In the genomic region with DNA sequence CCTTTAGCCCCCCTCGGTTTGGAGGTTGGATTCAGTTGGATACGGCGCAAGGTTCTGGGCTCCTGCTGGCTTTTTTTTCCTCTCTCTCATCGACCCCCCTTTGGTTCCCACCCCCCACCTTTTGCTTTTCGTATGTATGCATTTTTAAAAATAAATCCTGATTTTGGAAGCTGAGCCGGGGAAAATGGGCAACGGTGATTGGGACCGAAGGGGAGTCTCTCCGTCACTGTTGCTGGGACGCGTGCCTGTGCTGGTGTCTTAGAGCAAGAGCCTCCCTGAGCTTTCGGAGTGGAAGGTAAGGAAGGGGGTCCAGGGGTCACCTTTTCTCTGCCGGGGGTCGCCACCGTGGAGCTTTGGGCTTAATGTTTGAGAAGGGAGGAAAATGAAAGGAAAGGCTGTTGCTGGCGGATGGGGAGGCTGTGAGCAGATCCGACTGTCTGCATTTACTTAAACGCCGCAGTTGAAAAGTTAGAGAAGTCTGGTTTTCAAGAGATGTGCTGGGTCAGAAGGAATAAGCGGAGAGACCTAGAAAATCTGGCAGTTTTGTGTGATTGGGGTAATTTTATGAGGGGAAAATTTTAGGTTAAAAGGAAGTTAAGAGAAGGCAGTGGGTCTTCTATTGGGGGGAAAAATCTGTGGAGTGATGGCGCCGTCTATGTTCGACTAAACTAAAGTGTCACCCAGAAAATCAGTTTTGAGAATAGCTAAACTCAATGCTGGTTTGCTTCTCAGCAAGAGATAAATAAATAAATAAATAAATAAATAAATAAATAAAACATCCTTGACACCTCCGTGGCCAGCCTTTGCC, we compare ENCODE assay signal across 8 cellular contexts. TPM values are rescaled to one million over a fixed set of nuclear protein-coding genes. Genes with fewer than 3 reads are reported as not detected.
DNase-seq lines count a peak whose midpoint lies in the region; ATAC-seq and TF ChIP-seq lines count a peak whose summit lies in the region.

No MANE protein-coding gene starts in this region.

- WGBS in ectodermal cell, 2 experiments: 1 to 2% methylated on average over 19 to 23 of the region's 24 CpGs

- peaks cover 55% of the 10 kb centered on the region for H3K27me3 Mint-ChIP-seq in activated CD4-positive, alpha-beta T cell treated with anti-CD3 and anti-CD28 coated beads for 36 hours

- no peaks in the 10 kb centered on the region for H4K20me1 ChIP-seq in PC-9 (ENCODE audit: insufficient read depth)

- H3K36me3 ChIP-seq in PC-9 (ENCODE audit: low read depth): no peaks in the 10 kb centered on the region
- no peaks in the 10 kb centered on the region for H3K36me3 ChIP-seq in ectodermal cell (ENCODE audit: control insufficient read depth, insufficient read depth, low read length)
- H3K36me3 ChIP-seq in muscle layer of colon (ENCODE audit: insufficient read depth, low read length): no peaks in the 10 kb centered on the region

- ATAC-seq in activated CD4-positive, alpha-beta T cell treated with anti-CD3 and anti-CD28 coated beads for 36 hours: no peak
- ATAC-seq in HG03571 (IDR thresholded peaks at IDR 0.05; ENCODE audit: unreplicated experiment): no peak
- ATAC-seq in GM21786 (IDR thresholded peaks at IDR 0.05; ENCODE audit: unreplicated experiment): no peak
- no peak for ATAC-seq in HG02885 (IDR thresholded peaks at IDR 0.05; ENCODE audit: poor library complexity, unreplicated experiment)

- H3K4me1 ChIP-seq in PC-9 (replicated peaks; ENCODE audit: insufficient read depth) (no peaks in the 10 kb centered on the region), ectodermal cell (ENCODE audit: control insufficient read depth, insufficient read depth, low read length) (peaks cover 20% of the 10 kb centered on the region), muscle layer of colon (ENCODE audit: insufficient read depth, low read length) (no peaks in the 10 kb centered on the region)

- no peak overlapping the region for H3K9ac ChIP-seq in muscle layer of colon (ENCODE audit: low read length)

- no peaks in the 10 kb centered on the region for H3K9me3 Mint-ChIP-seq in activated CD4-positive, alpha-beta T cell treated with anti-CD3 and anti-CD28 coated beads for 36 hours (ENCODE audit: low read depth)

- peak overlapping the region; percentile 70 for H3K4me3 Mint-ChIP-seq in activated CD4-positive, alpha-beta T cell treated with anti-CD3 and anti-CD28 coated beads for 36 hours

- TF ChIP-seq CTCF in PC-9 (conservative IDR thresholded peaks at IDR 0.05): no peak

- peak; percentile 12 for DNase-seq in activated CD4-positive, alpha-beta T cell treated with anti-CD3 and anti-CD28 coated beads for 36 hours
- no peak for DNase-seq in activated CD4-positive, alpha-beta T cell treated with anti-CD3 and anti-CD28 coated beads, Interleukin-2, amount 50 U/mL, for 1 hour
- DNase-seq in PC-9: no peak

- BruUV-seq in PC-9 (replicated peaks; lab: Mats Ljungman, UMichigan): no TSS peak

- POLR2A ChIA-PET in activated CD4-positive, alpha-beta T cell treated with anti-CD3 and anti-CD28 coated beads for 36 hours (lab: Charles Lee): no interaction called here
- POLR2A ChIA-PET in PC-9 (lab: Charles Lee; ENCODE audit: unreplicated experiment): no interaction called here

- no peaks in the 10 kb centered on the region for H3K36me3 Mint-ChIP-seq in activated CD4-positive, alpha-beta T cell treated with anti-CD3 and anti-CD28 coated beads for 36 hours (ENCODE audit: low read depth)

- H3K27me3 ChIP-seq in PC-9 (ENCODE audit: insufficient read depth, low read depth) (peaks cover 15% of the 10 kb centered on the region; the same call in 1 of the 2 replicates), ectodermal cell (ENCODE audit: control insufficient read depth, insufficient read depth, low read length, poor library complexity, severe bottlenecking) (peaks cover 88% of the 10 kb centered on the region), muscle layer of colon (ENCODE audit: control insufficient read depth in 1 of 2, insufficient read depth in 2 of 2, low read length in 2 of 2) (peaks cover 0 to 10% of the 10 kb centered on the region in 2 donors)

- H3K27ac Mint-ChIP-seq in activated CD4-positive, alpha-beta T cell treated with anti-CD3 and anti-CD28 coated beads for 36 hours: no peak overlapping the region

- 0 out of 2 replicates have a peak overlapping the region, but pooled peaks have one; percentile 46 for H3K4me2 ChIP-seq in PC-9

- H3K79me2 ChIP-seq in PC-9 (ENCODE audit: low read depth): no peaks in the 10 kb centered on the region

- peaks cover 20% of the 10 kb centered on the region for H3K4me1 Mint-ChIP-seq in activated CD4-positive, alpha-beta T cell treated with anti-CD3 and anti-CD28 coated beads for 36 hours

- H3K4me3 ChIP-seq in PC-9 (no peak overlapping the region), ectodermal cell (ENCODE audit: insufficient read depth, low read depth, low read length) (peak overlapping the region; percentile 66), muscle layer of colon (ENCODE audit: low read depth in 1 of 2, low read length in 2 of 2) (peak overlapping the region; percentile 48 to 62)

- no peak overlapping the region for H3K27ac ChIP-seq in PC-9
- no peak overlapping the region for H3K27ac ChIP-seq in ectodermal cell (ENCODE audit: insufficient read depth, low read depth, low read length, poor library complexity, severe bottlenecking)
- peak overlapping the region; percentile 13 for H3K27ac ChIP-seq in muscle layer of colon (ENCODE audit: low read depth, low read length)

- H3K9me3 ChIP-seq in PC-9 (ENCODE audit: insufficient read depth, low read depth): no peaks in the 10 kb centered on the region
- H3K9me3 ChIP-seq in ectodermal cell (ENCODE audit: control insufficient read depth, low read length): no peaks in the 10 kb centered on the region
- no peaks in the 10 kb centered on the region for H3K9me3 ChIP-seq in muscle layer of colon (ENCODE audit: low read length)

- no peaks in the 10 kb centered on the region for H3K9me2 ChIP-seq in PC-9 (ENCODE audit: insufficient read depth)

- CTCF ChIA-PET in activated CD4-positive, alpha-beta T cell treated with anti-CD3 and anti-CD28 coated beads for 36 hours (lab: Charles Lee): interaction anchor here (0.8 to 1.0 kb wide), 2 partner anchors 323 to 1210 kb away, joined by 3 read pairs; no protein-coding TSS in a partner anchor
- CTCF ChIA-PET in PC-9 (lab: Charles Lee): interaction anchor here (0.7 kb wide), 1 partner anchor 1474 kb away, joined by 3 read pairs; no protein-coding TSS in a partner anchor

- intact Hi-C loops in activated CD4-positive, alpha-beta T cell treated with anti-CD3 and anti-CD28 coated beads for 36 hours (cut with DNase I, micrococcal nuclease): loop anchor here in 1 of 2 experiments (5.0 kb wide), 2 partner anchors 331 to 1096 kb away; no protein-coding TSS in a partner anchor
- intact Hi-C loops in PC-9 (cut with micrococcal nuclease; ENCODE audit: unreplicated experiment): loop anchor here (5.0 kb wide), 1 partner anchor 1569 kb away; no protein-coding TSS in a partner anchor

- no peak overlapping the region for H2AFZ ChIP-seq in PC-9

- no peaks in the 10 kb centered on the region for H3F3A ChIP-seq in PC-9 (ENCODE audit: insufficient read depth, low read depth)

RNA-seq across cellular contexts. Expression of gene ADGRB3, which starts 0.8 kb away (rescaled TPM):
- not detected for total RNA-seq in activated CD4-positive, alpha-beta T cell treated with anti-CD3 and anti-CD28 coated beads for 36 hours
- not detected in 2 replicates for total RNA-seq in PC-9 (2021)
- 0.65 TPM for polyA plus RNA-seq in ectodermal cell (2013, experiment 1 of 4)
- 0.66 TPM for polyA plus RNA-seq in ectodermal cell (2013, experiment 2 of 4)
- 0.85 TPM for polyA plus RNA-seq in ectodermal cell (2013, experiment 3 of 4)
- 0.85 TPM for polyA plus RNA-seq in ectodermal cell (2013, experiment 4 of 4)
